10 cellular contexts compared by ENCODE assay signal in genomic region chr3:186532641-186533072, GRCh38.
DNase-seq lines count a peak whose midpoint lies in the region; ATAC-seq and TF ChIP-seq lines count a peak whose summit lies in the region.
"Had no signal": no experiment of that assay in that cellular context is flagged by ENCODE, and none has a peak within 500 bp of the region (broad histone marks: within the 10 kb centered on the region; RNA-seq: fewer than 3 reads in every experiment).

No MANE protein-coding gene starts in this region.

- peak; percentile 51 for DNase-seq in germinal center (ENCODE audit: low spot score)
- no peak for DNase-seq in NCI-H2081 (lab: John Stamatoyannopoulos, UW)
- no peak for DNase-seq in activated gamma-delta T cell (lab: John Stamatoyannopoulos, UW)
- DNase-seq in HuH-7 (ENCODE audit: low spot score): no peak
- no peak for DNase-seq in T-helper 9 cell
- DNase-seq: left cardiac atrium had no signal

- peak overlapping the region; percentile 49 for H3K4me2 ChIP-seq in Loucy (ENCODE audit: low read depth, low read length, poor library complexity, severe bottlenecking)

- peak overlapping the region; percentile 18 for H3K4me3 ChIP-seq in Loucy (ENCODE audit: low read length, poor library complexity, severe bottlenecking)

- no peak for TF ChIP-seq POLR2A in GM18505 (IDR thresholded peaks at IDR 0.05; ENCODE audit: borderline replicate concordance, extremely low read depth, insufficient read depth, insufficient read length)

- no peaks in the 10 kb centered on the region for H3F3A ChIP-seq in Loucy (ENCODE audit: low read depth)

- H3K9me2 ChIP-seq in Loucy (replicated peaks; ENCODE audit: low read depth, low read length): no peaks in the 10 kb centered on the region

- TF ChIP-seq CTCF in Loucy (conservative IDR thresholded peaks at IDR 0.05; ENCODE audit: low read length): no peak

- H3K79me2 ChIP-seq in Loucy (ENCODE audit: insufficient read depth, low read length): no peaks in the 10 kb centered on the region

- no peaks in the 10 kb centered on the region for H3K36me3 ChIP-seq in Loucy (ENCODE audit: insufficient read depth, low read length)

- H3K9me3 ChIP-seq in Loucy (ENCODE audit: insufficient read depth, low read depth, low read length): no peaks in the 10 kb centered on the region; the same call in 1 of the 2 replicates

- no peaks in the 10 kb centered on the region for H4K20me1 ChIP-seq in Loucy (ENCODE audit: insufficient read depth, low read length, poor library complexity, severe bottlenecking)

- ATAC-seq in GM18505 (IDR thresholded peaks at IDR 0.05; ENCODE audit: unreplicated experiment) (peak; percentile 54), GM21717 (IDR thresholded peaks at IDR 0.05; ENCODE audit: unreplicated experiment) (peak; percentile 51)
- ATAC-seq: left cardiac atrium, Panc1 had no signal

- H3K4me1 ChIP-seq in Loucy (ENCODE audit: insufficient read depth, low read length, poor library complexity, severe bottlenecking): peaks cover 64% of the 10 kb centered on the region

- no peaks in the 10 kb centered on the region for H3K27me3 ChIP-seq in Loucy (ENCODE audit: insufficient read depth, low read length, poor library complexity, severe bottlenecking)

- no peak overlapping the region for H2AFZ ChIP-seq in Loucy (ENCODE audit: low read length)

- peak overlapping the region; percentile 35 for H3K9ac ChIP-seq in Loucy (ENCODE audit: low read depth, low read length, poor library complexity, severe bottlenecking)
